Comparison of ENCODE assay signal across 15 cellular contexts in genomic region chr2:239371726-239372686, GRCh38.
"Had no signal": no experiment of that assay in that cellular context is flagged by ENCODE, and none has a peak within 500 bp of the region (broad histone marks: within the 10 kb centered on the region; RNA-seq: fewer than 3 reads in every experiment).

No MANE protein-coding gene starts in this region.

- H3K4me3 ChIP-seq: ovary, tibial artery, uterus had no signal

- H3K4me3 Mint-ChIP-seq: activated naive CD4-positive, alpha-beta T cell treated with anti-CD3 and anti-CD28 coated beads for 36 hours; activated naive CD8-positive, alpha-beta T cell treated with anti-CD3 and anti-CD28 coated beads, Interleukin-2, amount 50 U/mL, for 24 hours; memory B cell; neural crest cell; stimulated activated naive B cell treated with anti-CD40 and anti-IgM and Interleukin-4, amounts not matched to agents 10 μg/mL and 1 μg/mL and 100 μg/mL, for 72 hours had no signal

- DNase-seq: activated CD4-positive, alpha-beta T cell treated with anti-CD3 and anti-CD28 coated beads, Interleukin-2, amount 50 U/mL, for 1 hour; activated CD8-positive, alpha-beta memory T cell treated with anti-CD3 and anti-CD28 coated beads for 24 hours; activated naive CD4-positive, alpha-beta T cell treated with anti-CD3 and anti-CD28 coated beads for 36 hours; activated naive CD8-positive, alpha-beta T cell treated with anti-CD3 and anti-CD28 coated beads, Interleukin-2, amount 50 U/mL, for 24 hours; erythroblast; stimulated activated CD4-positive, alpha-beta T cell treated with anti-CD3 and anti-CD28 coated beads, Interleukin-2, amount 100 ng/mL, for 48 hours; stimulated activated naive B cell treated with anti-CD40 and anti-IgM and Interleukin-4, amounts not matched to agents 10 μg/mL and 1 μg/mL and 100 μg/mL, for 72 hours; tibial artery; uterus had no signal

- H3K27ac Mint-ChIP-seq: activated naive CD4-positive, alpha-beta T cell treated with anti-CD3 and anti-CD28 coated beads for 36 hours; activated naive CD8-positive, alpha-beta T cell treated with anti-CD3 and anti-CD28 coated beads, Interleukin-2, amount 50 U/mL, for 24 hours; memory B cell; stimulated activated naive B cell treated with anti-CD40 and anti-IgM and Interleukin-4, amounts not matched to agents 10 μg/mL and 1 μg/mL and 100 μg/mL, for 72 hours had no signal

- H3K36me3 ChIP-seq: ovary, uterus had no signal

- H3K9me3 ChIP-seq: ovary, tibial artery, uterus had no signal

- H3K27ac ChIP-seq: ovary, tibial artery, uterus had no signal

- ATAC-seq: activated CD4-positive, CD25-positive, alpha-beta regulatory T cell treated with anti-CD3 and anti-CD28 coated beads, Interleukin-2, amount 50 U/mL, for 24 hours; activated naive CD8-positive, alpha-beta T cell treated with anti-CD3 and anti-CD28 coated beads, Interleukin-2, amount 50 U/mL, for 24 hours; left lobe of liver; stimulated activated naive B cell treated with anti-CD40 and anti-IgM and Interleukin-4, amounts not matched to agents 10 μg/mL and 1 μg/mL and 100 μg/mL, for 72 hours had no signal

- H3K4me1 ChIP-seq: tibial artery, uterus had no signal

- H3K27me3 Mint-ChIP-seq: activated naive CD8-positive, alpha-beta T cell treated with anti-CD3 and anti-CD28 coated beads, Interleukin-2, amount 50 U/mL, for 24 hours; memory B cell; stimulated activated naive B cell treated with anti-CD40 and anti-IgM and Interleukin-4, amounts not matched to agents 10 μg/mL and 1 μg/mL and 100 μg/mL, for 72 hours had no signal

- H3K36me3 Mint-ChIP-seq: memory B cell had no signal

- H3K27me3 ChIP-seq: dorsolateral prefrontal cortex, ovary, tibial artery, uterus had no signal

- H3K9me3 Mint-ChIP-seq: activated naive CD4-positive, alpha-beta T cell treated with anti-CD3 and anti-CD28 coated beads for 36 hours; activated naive CD8-positive, alpha-beta T cell treated with anti-CD3 and anti-CD28 coated beads, Interleukin-2, amount 50 U/mL, for 24 hours; memory B cell; neural crest cell; stimulated activated naive B cell treated with anti-CD40 and anti-IgM and Interleukin-4, amounts not matched to agents 10 μg/mL and 1 μg/mL and 100 μg/mL, for 72 hours had no signal
